Comparison of ENCODE assay signal across 8 cellular contexts in the genomic region with DNA sequence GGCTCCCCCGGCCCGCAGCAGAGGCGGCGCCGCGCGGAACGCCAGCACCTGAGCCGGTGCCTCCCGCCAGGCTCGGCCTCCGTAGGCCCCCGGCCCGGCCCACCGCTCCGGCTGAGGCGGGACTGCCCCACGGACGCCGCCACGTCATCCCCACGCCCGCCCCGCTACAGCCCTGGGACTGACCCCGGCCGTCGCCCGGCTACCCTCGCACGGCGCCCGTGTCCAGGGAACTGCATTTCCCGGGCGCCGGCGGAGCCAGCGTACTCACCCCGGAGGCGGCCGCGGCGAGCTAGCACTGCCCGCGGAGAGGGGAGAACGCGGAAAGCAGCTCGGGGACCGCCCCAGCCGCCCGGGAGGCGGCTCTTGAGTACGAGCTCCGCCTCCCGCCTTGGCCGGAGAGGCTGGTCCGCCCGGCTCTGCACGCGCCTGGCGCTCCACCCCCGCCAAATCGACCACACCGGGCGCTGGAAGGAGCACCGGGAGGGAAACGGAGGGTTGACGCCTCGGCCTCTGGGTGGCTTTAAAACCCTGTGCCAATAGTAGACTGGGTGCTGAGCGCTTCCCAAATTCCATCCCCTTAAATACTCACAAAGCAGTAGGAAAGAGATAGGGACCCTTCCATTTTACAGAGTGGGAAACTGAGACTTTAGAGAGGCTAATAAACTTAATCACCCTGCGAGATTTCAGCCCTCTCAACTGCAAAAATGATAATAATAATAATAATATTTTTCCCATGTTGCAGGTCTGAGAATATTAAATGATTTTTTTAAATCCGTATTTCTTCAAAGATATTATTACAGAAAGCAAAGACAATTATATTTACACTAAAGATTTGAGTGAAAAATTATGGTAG. TPM values are rescaled to one million over a fixed set of nuclear protein-coding genes. Genes with fewer than 3 reads are reported as not detected.
DNase-seq lines count a peak whose midpoint lies in the region; ATAC-seq and TF ChIP-seq lines count a peak whose summit lies in the region.

Gene B4GALT4, minus strand, starts transcription at position 297 of the 853 bp plus-strand sequence. CDS start 10,779 bp downstream, outside the sequence.

- ATAC-seq in HG02798 (IDR thresholded peaks at IDR 0.05; ENCODE audit: poor library complexity, unreplicated experiment) (peak; percentile 91), T-cell (replicated peaks in 1 of 4) (peak; percentile 75 to 80 (median 79)), left cardiac atrium (peak; percentile 94 to 96), upper lobe of right lung (peak; percentile 97)

- POLR2A ChIA-PET in T-cell (lab: Charles Lee) = interaction anchor here (0.6 to 1.3 kb wide), 9 partner anchors 16 to 855 kb away, joined by 3 to 6 read pairs (median 4); no protein-coding TSS in a partner anchor

- in situ Hi-C loops in GM13977 (cut with MboI; ENCODE audit: low pct_unique_long_range_greater_than_20kb, low sequenced_read_pairs, unreplicated experiment) = loop anchor here (25.0 kb wide), 1 partner anchor 354 kb away; no protein-coding TSS in a partner anchor

- no peaks in the 10 kb centered on the region for H3K9me3 ChIP-seq in upper lobe of right lung

- H3K27ac ChIP-seq in upper lobe of right lung = peak within 1 kb of the TSS; percentile 94

- H3K4me1 ChIP-seq in upper lobe of right lung = peaks cover 14% of the 10 kb centered on the region

- H3K27ac Mint-ChIP-seq in T-cell = peak within 1 kb of the TSS; percentile 82 to 94

- H3K4me3 ChIP-seq in upper lobe of right lung = peak within 1 kb of the TSS; percentile 81

- H3K4me1 Mint-ChIP-seq in T-cell = peaks cover 42 to 45% (median 42%) of the 10 kb centered on the region in 3 donors

- TF ChIP-seq CTCF in GM13977 (IDR thresholded peaks at IDR 0.05; ENCODE audit: extremely low read depth, insufficient read depth, missing control alignments) (no peak), upper lobe of right lung (IDR thresholded peaks at IDR 0.05) (no peak)

- intact Hi-C loops in left cardiac atrium (cut with DNase I) (no loop called here), posterior vena cava (cut with DNase I) (no loop called here), upper lobe of right lung (cut with DNase I) (no loop called here)

- H3K27me3 ChIP-seq in upper lobe of right lung = no peaks in the 10 kb centered on the region

- H3K4me3 Mint-ChIP-seq in T-cell = peak within 1 kb of the TSS; percentile 82 to 89 (median 83)

- H3K9me3 Mint-ChIP-seq in T-cell = no peaks in the 10 kb centered on the region

- peak; percentile 91 for DNase-seq in GM13977 (ENCODE audit: low spot score)
- DNase-seq in NCI-H1436 treated with DMSO at 0.1 percent for 48 hours (lab: John Stamatoyannopoulos, UW) = peak; percentile 65
- DNase-seq in T-cell = peak; percentile 7 to 70 (median 55)
- peak; percentile 85 for DNase-seq in amniotic epithelial cell (ENCODE audit: low read depth)
- DNase-seq in left cardiac atrium = peak; percentile 92
- DNase-seq in posterior vena cava (ENCODE audit: low spot score) = peak; percentile 97
- DNase-seq in upper lobe of right lung = peak; percentile 95

- peaks cover 9% of the 10 kb centered on the region for H3K36me3 Mint-ChIP-seq in T-cell

- H3K27me3 Mint-ChIP-seq in T-cell = no peaks in the 10 kb centered on the region

- CTCF ChIA-PET in T-cell (lab: Charles Lee) = interaction anchor here (0.5 to 2.9 kb wide), 43 partner anchors 9 to 357 kb away, joined by 3 to 51 read pairs (median 3); partner anchors contain the start of genes TEX55 (in 2 of the 2), ARHGAP31 (in 1 of the 2) and IGSF11 (in 1 of the 2)

- H3K36me3 ChIP-seq in upper lobe of right lung = peaks cover 10% of the 10 kb centered on the region

RNA-seq across cellular contexts. Expression of gene B4GALT4, which starts in this region (rescaled TPM):
- 10 to 100 TPM; 14.0 to 33.7 (median 18.2) TPM for total RNA-seq in T-cell
- total RNA-seq in left cardiac atrium = 10 to 100 TPM; 13.3 to 15.9 TPM
- total RNA-seq in posterior vena cava = 10 to 100 TPM; 19.0 to 19.7 TPM
- 15.8 TPM for total RNA-seq in upper lobe of right lung

Comparison
In these comparisons a context has a peak if more than half of its experiments do, and no peak if none do; other contexts are left out.
1. Peak in every context shown above with its lines: DNase-seq, ATAC-seq, H3K4me3 ChIP-seq and H3K27ac ChIP-seq.